ENCODE assay signal across 22 cellular contexts in the genomic region with DNA sequence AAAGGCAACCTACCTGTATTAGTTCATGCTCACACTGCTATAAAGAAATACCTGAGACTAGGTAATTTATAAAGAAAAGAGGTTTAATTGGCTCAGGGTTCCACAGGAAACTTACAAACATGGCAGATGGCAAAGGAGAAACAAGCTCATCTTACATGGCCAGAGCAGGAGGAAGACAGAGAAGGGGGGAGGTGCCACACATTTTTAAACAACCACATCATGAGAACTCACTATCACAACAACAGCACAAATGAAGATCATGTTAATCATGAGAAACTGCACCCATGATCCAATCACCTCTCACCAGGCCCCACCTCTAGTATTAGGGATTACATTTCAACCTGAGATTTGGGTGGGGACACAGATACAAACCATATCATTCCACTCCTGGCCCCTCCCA.
A peak's percentile ranks its signal among the peaks of the same experiment; 100 is the strongest.
DNase-seq lines count a peak whose midpoint lies in the region; ATAC-seq and TF ChIP-seq lines count a peak whose summit lies in the region.
"Had no signal": no experiment of that assay in that cellular context is flagged by ENCODE, and none has a peak within 500 bp of the region (broad histone marks: within the 10 kb centered on the region; RNA-seq: fewer than 3 reads in every experiment).

No MANE protein-coding gene starts in this region.

- H3K27ac ChIP-seq in RWPE2 (ENCODE audit: poor library complexity, severe bottlenecking) (peak overlapping the region; percentile 95), WERI-Rb-1 (no peak overlapping the region)
- H3K27ac ChIP-seq: A549, cardiac muscle cell had no signal

- H3K4me1 Mint-ChIP-seq in type B pancreatic cell (ENCODE audit: unreplicated experiment) = peaks cover 5% of the 10 kb centered on the region
- H3K4me1 Mint-ChIP-seq: activated naive CD8-positive, alpha-beta T cell treated with anti-CD3 and anti-CD28 coated beads, Interleukin-2, amount 10 ng/mL, durations not matched to agents 7 days and 5 days; CD4-positive, CD25-positive, alpha-beta regulatory T cell; memory B cell; nephron progenitor cell had no signal

- peaks cover 3% of the 10 kb centered on the region for H3K9me3 ChIP-seq in RWPE2 (ENCODE audit: severe bottlenecking)
- H3K9me3 ChIP-seq in WERI-Rb-1 (ENCODE audit: severe bottlenecking) = no peaks in the 10 kb centered on the region
- H3K9me3 ChIP-seq: A549 had no signal

- no peak overlapping the region for H3K4me3 ChIP-seq in RWPE2 (ENCODE audit: severe bottlenecking)
- H3K4me3 ChIP-seq in fibroblast of villous mesenchyme (ENCODE audit: low read depth, low read length) = no peak overlapping the region
- no peak overlapping the region for H3K4me3 ChIP-seq in WERI-Rb-1 (ENCODE audit: low read depth, low read length)
- H3K4me3 ChIP-seq: A549, cardiac muscle cell had no signal

- peaks cover 14% of the 10 kb centered on the region for H3K9me3 Mint-ChIP-seq in type B pancreatic cell
- H3K9me3 Mint-ChIP-seq: activated naive CD8-positive, alpha-beta T cell treated with anti-CD3 and anti-CD28 coated beads, Interleukin-2, amount 10 ng/mL, durations not matched to agents 7 days and 5 days had no signal

- ATAC-seq in RWPE2 (ENCODE audit: low read depth) (no peak), GM21360 (IDR thresholded peaks at IDR 0.05; ENCODE audit: unreplicated experiment) (no peak)
- ATAC-seq: A549; activated CD8-positive, alpha-beta T cell treated with anti-CD3 and anti-CD28 coated beads for 36 hours; esophagus mucosa had no signal

- H3K4me3 Mint-ChIP-seq in type B pancreatic cell = peak overlapping the region; percentile 48
- H3K4me3 Mint-ChIP-seq: activated CD8-positive, alpha-beta T cell treated with anti-CD3 and anti-CD28 coated beads for 36 hours; activated naive CD8-positive, alpha-beta T cell treated with anti-CD3 and anti-CD28 coated beads, Interleukin-2, amount 10 ng/mL, durations not matched to agents 7 days and 5 days; CD4-positive, CD25-positive, alpha-beta regulatory T cell; memory B cell; nephron progenitor cell had no signal

- no peak for TF ChIP-seq CTCF in RWPE2 (IDR thresholded peaks at IDR 0.05; ENCODE audit: poor library complexity, severe bottlenecking)
- no peak for TF ChIP-seq CTCF in fibroblast of villous mesenchyme (IDR thresholded peaks at IDR 0.05; ENCODE audit: insufficient read depth, low read depth, low read length)
- no peak for TF ChIP-seq CTCF in type B pancreatic cell (conservative IDR thresholded peaks at IDR 0.05)
- no peak for TF ChIP-seq CTCF in WERI-Rb-1 (IDR thresholded peaks at IDR 0.05; ENCODE audit: low read depth, low read length)

- H3K27ac Mint-ChIP-seq in type B pancreatic cell = peak overlapping the region; percentile 47
- H3K27ac Mint-ChIP-seq: activated CD8-positive, alpha-beta T cell treated with anti-CD3 and anti-CD28 coated beads for 36 hours; activated naive CD8-positive, alpha-beta T cell treated with anti-CD3 and anti-CD28 coated beads, Interleukin-2, amount 10 ng/mL, durations not matched to agents 7 days and 5 days; CD4-positive, CD25-positive, alpha-beta regulatory T cell; memory B cell; nephron progenitor cell had no signal

- no peaks in the 10 kb centered on the region for H3K36me3 ChIP-seq in RWPE2 (ENCODE audit: low read depth)
- H3K36me3 ChIP-seq in WERI-Rb-1 = no peaks in the 10 kb centered on the region
- H3K36me3 ChIP-seq: cardiac muscle cell had no signal

- no peaks in the 10 kb centered on the region for H3K27me3 Mint-ChIP-seq in type B pancreatic cell
- H3K27me3 Mint-ChIP-seq: activated CD8-positive, alpha-beta T cell treated with anti-CD3 and anti-CD28 coated beads for 36 hours; activated naive CD8-positive, alpha-beta T cell treated with anti-CD3 and anti-CD28 coated beads, Interleukin-2, amount 10 ng/mL, durations not matched to agents 7 days and 5 days; CD4-positive, CD25-positive, alpha-beta regulatory T cell; memory B cell had no signal

- peaks cover 21% of the 10 kb centered on the region for H3K4me1 ChIP-seq in RWPE2 (ENCODE audit: insufficient read depth, poor library complexity, severe bottlenecking)
- H3K4me1 ChIP-seq: A549 had no signal

- H3K27me3 ChIP-seq in RWPE2 (ENCODE audit: insufficient read depth, poor library complexity, severe bottlenecking) (no peaks in the 10 kb centered on the region), WERI-Rb-1 (ENCODE audit: insufficient read depth, low read depth, severe bottlenecking) (no peaks in the 10 kb centered on the region)
- H3K27me3 ChIP-seq: cardiac muscle cell had no signal

- H3K36me3 Mint-ChIP-seq in type B pancreatic cell = peaks cover 6% of the 10 kb centered on the region
- H3K36me3 Mint-ChIP-seq: activated naive CD8-positive, alpha-beta T cell treated with anti-CD3 and anti-CD28 coated beads, Interleukin-2, amount 10 ng/mL, durations not matched to agents 7 days and 5 days; CD4-positive, CD25-positive, alpha-beta regulatory T cell; memory B cell had no signal

- DNase-seq in NCI-H2171 treated with DMSO at 0.1 percent for 48 hours (lab: John Stamatoyannopoulos, UW) = peak; percentile 41
- no peak for DNase-seq in NCI-H2171 (lab: John Stamatoyannopoulos, UW)
- DNase-seq in RWPE2 (ENCODE audit: low spot score) = no peak
- peak; percentile 25 for DNase-seq in fibroblast of villous mesenchyme (ENCODE audit: low read depth)
- DNase-seq in type B pancreatic cell (ENCODE audit: extremely low spot score, unreplicated experiment) = no peak
- no peak for DNase-seq in WERI-Rb-1
- no peak for DNase-seq in T-helper 9 cell
- DNase-seq: activated CD8-positive, alpha-beta T cell treated with anti-CD3 and anti-CD28 coated beads for 36 hours; activated naive CD8-positive, alpha-beta T cell treated with anti-CD3 and anti-CD28 coated beads, Interleukin-2, amount 10 ng/mL, durations not matched to agents 7 days and 5 days; activated T-cell treated with anti-CD3 and anti-CD28 coated beads, Interleukin-2, amount 50 U/mL, for 48 hours; CD4-positive, CD25-positive, alpha-beta regulatory T cell; DMS153; Karpas-422; kidney; nephron progenitor cell; Right ventricle myocardium superior; T-helper 1 cell had no signal

Comparison
In these comparisons a context has a peak if more than half of its experiments do, and no peak if none do; other contexts are left out.
1. DNase-seq: peak in NCI-H2171 treated with DMSO at 0.1 percent for 48 hours (single experiment) and fibroblast of villous mesenchyme (single experiment); none in NCI-H2171 (single experiment), RWPE2 (single experiment), type B pancreatic cell (single experiment), WERI-Rb-1 (single experiment) and T-helper 9 cell (single experiment).